Comparison of ENCODE assay signal across 2 cellular contexts in genomic region chr10:122054046-122055025, GRCh38.
A peak's percentile ranks its signal among the peaks of the same experiment; 100 is the strongest.
TF ChIP-seq lines count a peak whose summit lies in the region.

No MANE protein-coding gene starts in this region.

TF ChIP-seq in K562, 482 proteins besides CTCF, POLR2A, EP300 and RAD21 (continued from another document):
- TF ChIP-seq ZNF12 (CRISPR knock-in tag; IDR thresholded peaks at IDR 0.05) (no peak), ATF1 (CRISPR knock-in tag; IDR thresholded peaks at IDR 0.05) (no peak), ATF1 (tag; IDR thresholded peaks at IDR 0.05) (no peak), ZFP36 (IDR thresholded peaks at IDR 0.05; ENCODE audit: low read depth, low read length, partially characterized antibody) (peak; percentile 32), GTF2B (IDR thresholded peaks at IDR 0.05; ENCODE audit: extremely low read depth, insufficient read length) (no peak), ZNF174 (CRISPR knock-in tag; IDR thresholded peaks at IDR 0.05) (no peak), TRIM25 (IDR thresholded peaks at IDR 0.05; ENCODE audit: borderline replicate concordance) (no peak), SMC3 (conservative IDR thresholded peaks at IDR 0.05; ENCODE audit: insufficient read depth, low read depth, low read length) (0 out of 2 replicates have a peak, but pooled peaks have one; percentile 23), STAG1 (CRISPR knock-in tag; IDR thresholded peaks at IDR 0.05; ENCODE audit: borderline replicate concordance) (no peak), CTBP1 (IDR thresholded peaks at IDR 0.05; ENCODE audit: borderline replicate concordance) (0 out of 2 replicates have a peak, but pooled peaks have one; percentile 17), HDAC2 (IDR thresholded peaks at IDR 0.05) (no peak), HOXB6 (CRISPR knock-in tag; IDR thresholded peaks at IDR 0.05; ENCODE audit: borderline replicate concordance) (no peak), ZBTB1 (CRISPR knock-in tag; IDR thresholded peaks at IDR 0.05; ENCODE audit: borderline replicate concordance, low read depth) (no peak), ZBTB17 (CRISPR knock-in tag; IDR thresholded peaks at IDR 0.05) (no peak)
- TF ChIP-seq, protein P1, sequence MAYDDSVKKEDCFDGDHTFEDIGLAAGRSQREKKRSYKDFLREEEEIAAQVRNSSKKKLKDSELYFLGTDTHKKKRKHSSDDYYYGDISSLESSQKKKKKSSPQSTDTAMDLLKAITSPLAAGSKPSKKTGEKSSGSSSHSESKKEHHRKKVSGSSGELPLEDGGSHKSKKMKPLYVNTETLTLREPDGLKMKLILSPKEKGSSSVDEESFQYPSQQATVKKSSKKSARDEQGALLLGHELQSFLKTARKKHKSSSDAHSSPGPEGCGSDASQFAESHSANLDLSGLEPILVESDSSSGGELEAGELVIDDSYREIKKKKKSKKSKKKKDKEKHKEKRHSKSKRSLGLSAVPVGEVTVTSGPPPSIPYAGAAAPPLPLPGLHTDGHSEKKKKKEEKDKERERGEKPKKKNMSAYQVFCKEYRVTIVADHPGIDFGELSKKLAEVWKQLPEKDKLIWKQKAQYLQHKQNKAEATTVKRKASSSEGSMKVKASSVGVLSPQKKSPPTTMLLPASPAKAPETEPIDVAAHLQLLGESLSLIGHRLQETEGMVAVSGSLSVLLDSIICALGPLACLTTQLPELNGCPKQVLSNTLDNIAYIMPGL (CRISPR knock-in tag; IDR thresholded peaks at IDR 0.05): no peak

TF ChIP-seq in HepG2, 621 proteins besides CTCF, POLR2A, EP300 and RAD21 (continued from another document and continues in another):
- TF ChIP-seq, protein P2, sequence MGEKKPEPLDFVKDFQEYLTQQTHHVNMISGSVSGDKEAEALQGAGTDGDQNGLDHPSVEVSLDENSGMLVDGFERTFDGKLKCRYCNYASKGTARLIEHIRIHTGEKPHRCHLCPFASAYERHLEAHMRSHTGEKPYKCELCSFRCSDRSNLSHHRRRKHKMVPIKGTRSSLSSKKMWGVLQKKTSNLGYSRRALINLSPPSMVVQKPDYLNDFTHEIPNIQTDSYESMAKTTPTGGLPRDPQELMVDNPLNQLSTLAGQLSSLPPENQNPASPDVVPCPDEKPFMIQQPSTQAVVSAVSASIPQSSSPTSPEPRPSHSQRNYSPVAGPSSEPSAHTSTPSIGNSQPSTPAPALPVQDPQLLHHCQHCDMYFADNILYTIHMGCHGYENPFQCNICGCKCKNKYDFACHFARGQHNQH (CRISPR knock-in tag; IDR thresholded peaks at IDR 0.05): 0 out of 2 replicates have a peak, but pooled peaks have one; percentile 32
- TF ChIP-seq ZNF333 (CRISPR knock-in tag; IDR thresholded peaks at IDR 0.05; ENCODE audit: borderline replicate concordance): 0 out of 2 replicates have a peak, but pooled peaks have one; percentile 46
- TF ChIP-seq BORCS8-MEF2B (CRISPR knock-in tag; IDR thresholded peaks at IDR 0.05): 0 out of 2 replicates have a peak, but pooled peaks have one; percentile 50
- peak; percentile 34 for TF ChIP-seq ASH2L (IDR thresholded peaks at IDR 0.05; ENCODE audit: insufficient read length, low read depth, low read length)
- TF ChIP-seq ZNF605 (CRISPR knock-in tag; IDR thresholded peaks at IDR 0.05): peak; percentile 15; the same call in 1 of the 2 replicates
- TF ChIP-seq, protein P3, sequence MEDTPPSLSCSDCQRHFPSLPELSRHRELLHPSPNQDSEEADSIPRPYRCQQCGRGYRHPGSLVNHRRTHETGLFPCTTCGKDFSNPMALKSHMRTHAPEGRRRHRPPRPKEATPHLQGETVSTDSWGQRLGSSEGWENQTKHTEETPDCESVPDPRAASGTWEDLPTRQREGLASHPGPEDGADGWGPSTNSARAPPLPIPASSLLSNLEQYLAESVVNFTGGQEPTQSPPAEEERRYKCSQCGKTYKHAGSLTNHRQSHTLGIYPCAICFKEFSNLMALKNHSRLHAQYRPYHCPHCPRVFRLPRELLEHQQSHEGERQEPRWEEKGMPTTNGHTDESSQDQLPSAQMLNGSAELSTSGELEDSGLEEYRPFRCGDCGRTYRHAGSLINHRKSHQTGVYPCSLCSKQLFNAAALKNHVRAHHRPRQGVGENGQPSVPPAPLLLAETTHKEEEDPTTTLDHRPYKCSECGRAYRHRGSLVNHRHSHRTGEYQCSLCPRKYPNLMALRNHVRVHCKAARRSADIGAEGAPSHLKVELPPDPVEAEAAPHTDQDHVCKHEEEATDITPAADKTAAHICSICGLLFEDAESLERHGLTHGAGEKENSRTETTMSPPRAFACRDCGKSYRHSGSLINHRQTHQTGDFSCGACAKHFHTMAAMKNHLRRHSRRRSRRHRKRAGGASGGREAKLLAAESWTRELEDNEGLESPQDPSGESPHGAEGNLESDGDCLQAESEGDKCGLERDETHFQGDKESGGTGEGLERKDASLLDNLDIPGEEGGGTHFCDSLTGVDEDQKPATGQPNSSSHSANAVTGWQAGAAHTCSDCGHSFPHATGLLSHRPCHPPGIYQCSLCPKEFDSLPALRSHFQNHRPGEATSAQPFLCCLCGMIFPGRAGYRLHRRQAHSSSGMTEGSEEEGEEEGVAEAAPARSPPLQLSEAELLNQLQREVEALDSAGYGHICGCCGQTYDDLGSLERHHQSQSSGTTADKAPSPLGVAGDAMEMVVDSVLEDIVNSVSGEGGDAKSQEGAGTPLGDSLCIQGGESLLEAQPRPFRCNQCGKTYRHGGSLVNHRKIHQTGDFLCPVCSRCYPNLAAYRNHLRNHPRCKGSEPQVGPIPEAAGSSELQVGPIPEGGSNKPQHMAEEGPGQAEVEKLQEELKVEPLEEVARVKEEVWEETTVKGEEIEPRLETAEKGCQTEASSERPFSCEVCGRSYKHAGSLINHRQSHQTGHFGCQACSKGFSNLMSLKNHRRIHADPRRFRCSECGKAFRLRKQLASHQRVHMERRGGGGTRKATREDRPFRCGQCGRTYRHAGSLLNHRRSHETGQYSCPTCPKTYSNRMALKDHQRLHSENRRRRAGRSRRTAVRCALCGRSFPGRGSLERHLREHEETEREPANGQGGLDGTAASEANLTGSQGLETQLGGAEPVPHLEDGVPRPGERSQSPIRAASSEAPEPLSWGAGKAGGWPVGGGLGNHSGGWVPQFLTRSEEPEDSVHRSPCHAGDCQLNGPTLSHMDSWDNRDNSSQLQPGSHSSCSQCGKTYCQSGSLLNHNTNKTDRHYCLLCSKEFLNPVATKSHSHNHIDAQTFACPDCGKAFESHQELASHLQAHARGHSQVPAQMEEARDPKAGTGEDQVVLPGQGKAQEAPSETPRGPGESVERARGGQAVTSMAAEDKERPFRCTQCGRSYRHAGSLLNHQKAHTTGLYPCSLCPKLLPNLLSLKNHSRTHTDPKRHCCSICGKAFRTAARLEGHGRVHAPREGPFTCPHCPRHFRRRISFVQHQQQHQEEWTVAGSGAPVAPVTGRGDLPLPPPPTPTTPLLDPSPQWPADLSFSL (CRISPR knock-in tag; IDR thresholded peaks at IDR 0.05): no peak
- TF ChIP-seq, protein P4, sequence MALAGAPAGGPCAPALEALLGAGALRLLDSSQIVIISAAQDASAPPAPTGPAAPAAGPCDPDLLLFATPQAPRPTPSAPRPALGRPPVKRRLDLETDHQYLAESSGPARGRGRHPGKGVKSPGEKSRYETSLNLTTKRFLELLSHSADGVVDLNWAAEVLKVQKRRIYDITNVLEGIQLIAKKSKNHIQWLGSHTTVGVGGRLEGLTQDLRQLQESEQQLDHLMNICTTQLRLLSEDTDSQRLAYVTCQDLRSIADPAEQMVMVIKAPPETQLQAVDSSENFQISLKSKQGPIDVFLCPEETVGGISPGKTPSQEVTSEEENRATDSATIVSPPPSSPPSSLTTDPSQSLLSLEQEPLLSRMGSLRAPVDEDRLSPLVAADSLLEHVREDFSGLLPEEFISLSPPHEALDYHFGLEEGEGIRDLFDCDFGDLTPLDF (CRISPR knock-in tag; IDR thresholded peaks at IDR 0.05): no peak
- TF ChIP-seq THAP11 (CRISPR knock-in tag; IDR thresholded peaks at IDR 0.05): peak; percentile 7
- TF ChIP-seq, protein P5, sequence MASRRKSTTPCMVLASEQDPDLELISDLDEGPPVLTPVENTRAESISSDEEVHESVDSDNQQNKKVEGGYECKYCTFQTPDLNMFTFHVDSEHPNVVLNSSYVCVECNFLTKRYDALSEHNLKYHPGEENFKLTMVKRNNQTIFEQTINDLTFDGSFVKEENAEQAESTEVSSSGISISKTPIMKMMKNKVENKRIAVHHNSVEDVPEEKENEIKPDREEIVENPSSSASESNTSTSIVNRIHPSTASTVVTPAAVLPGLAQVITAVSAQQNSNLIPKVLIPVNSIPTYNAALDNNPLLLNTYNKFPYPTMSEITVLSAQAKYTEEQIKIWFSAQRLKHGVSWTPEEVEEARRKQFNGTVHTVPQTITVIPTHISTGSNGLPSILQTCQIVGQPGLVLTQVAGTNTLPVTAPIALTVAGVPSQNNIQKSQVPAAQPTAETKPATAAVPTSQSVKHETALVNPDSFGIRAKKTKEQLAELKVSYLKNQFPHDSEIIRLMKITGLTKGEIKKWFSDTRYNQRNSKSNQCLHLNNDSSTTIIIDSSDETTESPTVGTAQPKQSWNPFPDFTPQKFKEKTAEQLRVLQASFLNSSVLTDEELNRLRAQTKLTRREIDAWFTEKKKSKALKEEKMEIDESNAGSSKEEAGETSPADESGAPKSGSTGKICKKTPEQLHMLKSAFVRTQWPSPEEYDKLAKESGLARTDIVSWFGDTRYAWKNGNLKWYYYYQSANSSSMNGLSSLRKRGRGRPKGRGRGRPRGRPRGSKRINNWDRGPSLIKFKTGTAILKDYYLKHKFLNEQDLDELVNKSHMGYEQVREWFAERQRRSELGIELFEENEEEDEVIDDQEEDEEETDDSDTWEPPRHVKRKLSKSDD (CRISPR knock-in tag; IDR thresholded peaks at IDR 0.05; ENCODE audit: low read depth): no peak
- no peak for TF ChIP-seq LCORL (IDR thresholded peaks at IDR 0.05)
- peak; percentile 34; the same call in 1 of the 2 replicates for TF ChIP-seq LCORL (CRISPR knock-in tag; IDR thresholded peaks at IDR 0.05)
- peak; percentile 37; the same call in 1 of the 2 replicates for TF ChIP-seq PHF21A (CRISPR knock-in tag; IDR thresholded peaks at IDR 0.05)
- TF ChIP-seq, protein P6, sequence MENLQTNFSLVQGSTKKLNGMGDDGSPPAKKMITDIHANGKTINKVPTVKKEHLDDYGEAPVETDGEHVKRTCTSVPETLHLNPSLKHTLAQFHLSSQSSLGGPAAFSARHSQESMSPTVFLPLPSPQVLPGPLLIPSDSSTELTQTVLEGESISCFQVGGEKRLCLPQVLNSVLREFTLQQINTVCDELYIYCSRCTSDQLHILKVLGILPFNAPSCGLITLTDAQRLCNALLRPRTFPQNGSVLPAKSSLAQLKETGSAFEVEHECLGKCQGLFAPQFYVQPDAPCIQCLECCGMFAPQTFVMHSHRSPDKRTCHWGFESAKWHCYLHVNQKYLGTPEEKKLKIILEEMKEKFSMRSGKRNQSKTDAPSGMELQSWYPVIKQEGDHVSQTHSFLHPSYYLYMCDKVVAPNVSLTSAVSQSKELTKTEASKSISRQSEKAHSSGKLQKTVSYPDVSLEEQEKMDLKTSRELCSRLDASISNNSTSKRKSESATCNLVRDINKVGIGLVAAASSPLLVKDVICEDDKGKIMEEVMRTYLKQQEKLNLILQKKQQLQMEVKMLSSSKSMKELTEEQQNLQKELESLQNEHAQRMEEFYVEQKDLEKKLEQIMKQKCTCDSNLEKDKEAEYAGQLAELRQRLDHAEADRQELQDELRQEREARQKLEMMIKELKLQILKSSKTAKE (CRISPR knock-in tag; IDR thresholded peaks at IDR 0.05; ENCODE audit: borderline replicate concordance): 0 out of 2 replicates have a peak, but pooled peaks have one; percentile 15
- TF ChIP-seq RCOR2 (CRISPR knock-in tag; IDR thresholded peaks at IDR 0.05): 0 out of 2 replicates have a peak, but pooled peaks have one; percentile 36
- peak; percentile 52 for TF ChIP-seq TEAD3 (CRISPR knock-in tag; optimal IDR thresholded peaks at IDR 0.05; ENCODE audit: borderline replicate concordance)
- no peak for TF ChIP-seq PHF20 (CRISPR knock-in tag; IDR thresholded peaks at IDR 0.05)
- TF ChIP-seq, protein P1 (CRISPR knock-in tag; IDR thresholded peaks at IDR 0.05; ENCODE audit: borderline replicate concordance in 1 of 2, low read depth in 1 of 2): peak in 1 of 2 experiments; percentile 25; a peak in 1 of 4 replicates
- TF ChIP-seq ZNF3 (CRISPR knock-in tag; IDR thresholded peaks at IDR 0.05): no peak
- 0 out of 2 replicates have a peak, but pooled peaks have one; percentile 27 for TF ChIP-seq HDAC1 (CRISPR knock-in tag; IDR thresholded peaks at IDR 0.05)
- peak; percentile 84 for TF ChIP-seq STAG1 (CRISPR knock-in tag; IDR thresholded peaks at IDR 0.05)
- TF ChIP-seq MED1 (CRISPR knock-in tag; IDR thresholded peaks at IDR 0.05): no peak
- peak; percentile 76; the same call in 1 of the 2 replicates for TF ChIP-seq SMYD3 (CRISPR knock-in tag; IDR thresholded peaks at IDR 0.05)
- TF ChIP-seq RXRB (CRISPR knock-in tag; IDR thresholded peaks at IDR 0.05; ENCODE audit: borderline replicate concordance): peak; percentile 29; the same call in 1 of the 2 replicates
- peak; percentile 37; the same call in 1 of the 2 replicates for TF ChIP-seq ZNF687 (CRISPR knock-in tag; IDR thresholded peaks at IDR 0.05)
- no peak for TF ChIP-seq TOE1 (CRISPR knock-in tag; IDR thresholded peaks at IDR 0.05)
- TF ChIP-seq SOX5 (CRISPR knock-in tag; IDR thresholded peaks at IDR 0.05; ENCODE audit: borderline replicate concordance): 0 out of 2 replicates have a peak, but pooled peaks have one; percentile 7
